Comparison of ENCODE assay signal across 9 cellular contexts in the genomic region with DNA sequence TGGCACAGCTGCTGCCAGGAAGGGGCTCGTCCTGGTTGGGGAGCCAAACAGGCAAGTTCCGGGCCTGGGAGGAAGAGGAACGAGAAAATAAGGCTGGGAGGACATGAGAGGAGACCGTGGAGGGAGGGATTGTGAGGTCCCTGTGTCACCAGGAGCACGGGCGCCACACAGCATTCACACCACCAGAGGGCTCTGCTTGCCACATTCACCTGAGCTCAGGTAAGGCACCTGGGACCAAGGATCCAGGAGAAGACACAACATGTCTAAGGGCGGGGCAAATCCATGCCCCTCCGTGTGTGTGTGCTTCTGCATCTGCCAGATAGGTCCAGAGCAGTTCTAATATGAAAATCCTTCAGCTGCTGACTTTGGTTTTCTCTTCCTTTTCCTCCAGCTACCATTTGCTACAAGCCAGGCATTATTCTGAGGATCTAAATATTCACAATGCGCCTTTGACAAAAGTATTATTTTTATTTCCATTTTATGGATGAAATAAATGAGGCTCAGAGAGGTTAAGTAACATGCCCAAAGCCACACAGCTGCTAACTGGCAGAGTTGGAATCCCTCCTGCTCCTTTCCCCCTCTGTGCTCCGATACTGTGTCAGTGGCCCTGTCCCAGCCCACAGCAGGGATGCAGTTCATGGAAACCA. TPM values are rescaled to one million over a fixed set of nuclear protein-coding genes. Genes with fewer than 3 reads are reported as not detected.
DNase-seq lines count a peak whose midpoint lies in the region; ATAC-seq and TF ChIP-seq lines count a peak whose summit lies in the region.
"Had no signal": no experiment of that assay in that cellular context is flagged by ENCODE, and none has a peak within 500 bp of the region (broad histone marks: within the 10 kb centered on the region; RNA-seq: fewer than 3 reads in every experiment).

No MANE protein-coding gene starts in this region.

- H3K36me3 Mint-ChIP-seq in nephron progenitor cell (ENCODE audit: low read depth): peaks cover 15% of the 10 kb centered on the region

- no peak overlapping the region for H3K27ac Mint-ChIP-seq in nephron progenitor cell

- no peak overlapping the region for H3K27ac ChIP-seq in mammary epithelial cell (ENCODE audit: insufficient read depth, low read depth, low read length)

- H3K36me3 ChIP-seq in mammary epithelial cell (ENCODE audit: insufficient read depth, low read length): no peaks in the 10 kb centered on the region

- no peak overlapping the region for H3K9ac ChIP-seq in mammary epithelial cell (ENCODE audit: insufficient read depth, low read length)

- H3K9me3 Mint-ChIP-seq in nephron progenitor cell: no peaks in the 10 kb centered on the region
- H3K9me3 Mint-ChIP-seq: central memory CD8-positive, alpha-beta T cell had no signal

- TF ChIP-seq CTCF in AG09319 (IDR thresholded peaks at IDR 0.05; ENCODE audit: low read depth, low read length) (peak; percentile 17), mammary epithelial cell (conservative IDR thresholded peaks at IDR 0.05 in 1 of 2, IDR thresholded peaks at IDR 0.05 in 1 of 2; ENCODE audit: extremely low read depth in 1 of 2, insufficient read depth in 1 of 2, low read depth in 1 of 2, low read length in 2 of 2) (peak; percentile 88 to 89), nephron progenitor cell (IDR thresholded peaks at IDR 0.05) (peak; percentile 38)

- no peaks in the 10 kb centered on the region for H4K20me1 ChIP-seq in mammary epithelial cell (ENCODE audit: insufficient read depth, low read length)

- no peaks in the 10 kb centered on the region for H3K79me2 ChIP-seq in mammary epithelial cell (ENCODE audit: insufficient read depth, low read length)

- no peak overlapping the region for H3K4me3 Mint-ChIP-seq in nephron progenitor cell
- H3K4me3 Mint-ChIP-seq: central memory CD8-positive, alpha-beta T cell had no signal

- intact Hi-C loops in mammary epithelial cell (cut with micrococcal nuclease): loop anchor here (1.0 to 5.0 kb wide), 5 partner anchors 8 to 73 kb away; partner anchors contain the start of gene HDAC7

- H3K27me3 Mint-ChIP-seq in nephron progenitor cell (ENCODE audit: low read depth, poor library complexity): no peaks in the 10 kb centered on the region

- peaks cover 72% of the 10 kb centered on the region for H3K4me1 Mint-ChIP-seq in nephron progenitor cell

- H3K27me3 ChIP-seq in mammary epithelial cell (ENCODE audit: insufficient read depth, low read length): no peaks in the 10 kb centered on the region

- no peak overlapping the region for H2AFZ ChIP-seq in mammary epithelial cell (ENCODE audit: low read depth, low read length)

- dilution Hi-C loops in mammary epithelial cell (cut with HindIII; ENCODE audit: low sequenced_read_pairs): no loop called here

- CTCF ChIA-PET in mammary epithelial cell (lab: Charles Lee; ENCODE audit: low non-redundant PET): interaction anchor here (0.7 to 1.3 kb wide), 8 partner anchors 13 to 94 kb away, joined by 3 to 20 read pairs (median 4); no protein-coding TSS in a partner anchor

- WGBS in mammary epithelial cell (ENCODE audit: low coverage, missing lambda C conversion rate): 23% methylated on average over 8 of the region's 10 CpGs

- no peaks in the 10 kb centered on the region for H3K9me3 ChIP-seq in mammary epithelial cell (replicated peaks; ENCODE audit: insufficient read depth, low read length)

- no TSS peak for BruUV-seq in mammary epithelial cell (replicated peaks; lab: Mats Ljungman, UMichigan)

- in situ Hi-C loops in KBM-7 (cut with MboI; ENCODE audit: low pct_unique_long_range_greater_than_20kb, low sequenced_read_pairs) (loop anchor here (5.0 to 25.0 kb wide), 2 partner anchors 33 to 93 kb away; no protein-coding TSS in a partner anchor), mammary epithelial cell (cut with MboI; ENCODE audit: low sequenced_read_pairs in 2 of 2) (loop anchor here (5.0 kb wide), 2 partner anchors 33 to 93 kb away; no protein-coding TSS in a partner anchor)

- H3K4me2 ChIP-seq in mammary epithelial cell (ENCODE audit: insufficient read depth, low read depth, low read length): no peak overlapping the region

- H3K4me3 ChIP-seq in mammary epithelial cell (replicated peaks in 1 of 3; ENCODE audit: insufficient read depth in 1 of 3, low read depth in 2 of 3, low read length in 3 of 3): no peak overlapping the region

- H3K4me1 ChIP-seq in mammary epithelial cell (ENCODE audit: insufficient read depth, low read length): peaks cover 27% of the 10 kb centered on the region

- no peak for ATAC-seq in HG03571 (IDR thresholded peaks at IDR 0.05; ENCODE audit: unreplicated experiment)
- ATAC-seq in HG03378 (IDR thresholded peaks at IDR 0.05; ENCODE audit: unreplicated experiment): no peak
- ATAC-seq in HG03342 (IDR thresholded peaks at IDR 0.05; ENCODE audit: unreplicated experiment): no peak

- DNase-seq in AG09319 (ENCODE audit: extremely low read depth, low read depth) (no peak), KBM-7 (peak; percentile 38), T-helper 9 cell (peak; percentile 48), mammary epithelial cell (peak; percentile 73), nephron progenitor cell (no peak)

RNA-seq across cellular contexts. Expression of gene RAPGEF3, which starts 14.6 kb away (rescaled TPM):
- 10 to 100 TPM in 1 of 2 donors, 1 to 10 TPM in 1; 9.7 to 41.0 TPM for total RNA-seq in mammary epithelial cell
- polyA plus RNA-seq in mammary epithelial cell: 6.2 TPM
- 10.0 TPM for polyA minus RNA-seq in mammary epithelial cell

RNA-seq across cellular contexts. Expression of gene ENDOU, which starts 18.8 kb away (rescaled TPM):
- not detected for total RNA-seq in mammary epithelial cell
- polyA plus RNA-seq in mammary epithelial cell: not detected
- polyA minus RNA-seq in mammary epithelial cell: not detected

RNA-seq across cellular contexts. Expression of gene SLC48A1, which starts 28.9 kb away (rescaled TPM):
- total RNA-seq in mammary epithelial cell: 10 to 100 TPM; 22.0 to 29.3 TPM
- 11.8 TPM for polyA plus RNA-seq in mammary epithelial cell
- polyA minus RNA-seq in mammary epithelial cell: 22.0 TPM

RNA-seq across cellular contexts. Expression of gene RPAP3, which starts 38.3 kb away (rescaled TPM):
- total RNA-seq in mammary epithelial cell: 10 to 100 TPM; 14.8 to 32.7 TPM
- polyA plus RNA-seq in mammary epithelial cell: 10.7 TPM
- 3.8 TPM for polyA minus RNA-seq in mammary epithelial cell

Comparison
In these comparisons a context has a peak if more than half of its experiments do, and no peak if none do; other contexts are left out.
1. DNase-seq: peak in KBM-7 (single experiment), T-helper 9 cell (single experiment) and mammary epithelial cell (single experiment); none in AG09319 (single experiment) and nephron progenitor cell (single experiment).
2. CTCF ChIP-seq: peak in every context shown above with its lines; median percentile 88 in mammary epithelial cell; 38 in nephron progenitor cell; 17 in AG09319.